Comparison of ENCODE assay signal across 1 cellular context in the genomic region with DNA sequence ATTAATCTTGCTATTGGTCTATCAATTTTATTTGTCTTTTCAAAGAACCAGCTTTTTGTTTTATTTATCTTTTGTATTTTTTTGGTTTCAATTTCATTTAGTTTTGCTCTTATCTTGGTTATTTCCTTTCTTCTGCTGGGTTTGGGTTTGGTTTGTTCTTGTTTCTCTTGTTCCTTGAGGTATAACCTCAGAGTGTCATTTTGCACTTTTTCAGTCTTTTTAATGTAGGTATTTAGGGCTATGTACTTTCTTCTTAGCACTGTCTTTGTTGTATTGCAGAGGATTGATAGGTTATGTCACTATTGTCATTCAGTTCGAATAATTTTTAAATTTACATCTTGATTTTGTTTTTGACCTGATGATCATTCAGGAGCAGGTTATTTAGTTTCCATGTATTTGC.
TF ChIP-seq lines count a peak whose summit lies in the region.

No MANE protein-coding gene starts in this region.

TF ChIP-seq in SK-N-SH, 30 proteins besides CTCF, POLR2A, EP300 and RAD21:
- no peak for TF ChIP-seq GATA2 (CRISPR knock-in tag; IDR thresholded peaks at IDR 0.05)
- no peak for TF ChIP-seq GABPA (IDR thresholded peaks at IDR 0.05; ENCODE audit: low read depth)
- no peak for TF ChIP-seq FOXJ3 (CRISPR knock-in tag; IDR thresholded peaks at IDR 0.05)
- TF ChIP-seq, protein P1, sequence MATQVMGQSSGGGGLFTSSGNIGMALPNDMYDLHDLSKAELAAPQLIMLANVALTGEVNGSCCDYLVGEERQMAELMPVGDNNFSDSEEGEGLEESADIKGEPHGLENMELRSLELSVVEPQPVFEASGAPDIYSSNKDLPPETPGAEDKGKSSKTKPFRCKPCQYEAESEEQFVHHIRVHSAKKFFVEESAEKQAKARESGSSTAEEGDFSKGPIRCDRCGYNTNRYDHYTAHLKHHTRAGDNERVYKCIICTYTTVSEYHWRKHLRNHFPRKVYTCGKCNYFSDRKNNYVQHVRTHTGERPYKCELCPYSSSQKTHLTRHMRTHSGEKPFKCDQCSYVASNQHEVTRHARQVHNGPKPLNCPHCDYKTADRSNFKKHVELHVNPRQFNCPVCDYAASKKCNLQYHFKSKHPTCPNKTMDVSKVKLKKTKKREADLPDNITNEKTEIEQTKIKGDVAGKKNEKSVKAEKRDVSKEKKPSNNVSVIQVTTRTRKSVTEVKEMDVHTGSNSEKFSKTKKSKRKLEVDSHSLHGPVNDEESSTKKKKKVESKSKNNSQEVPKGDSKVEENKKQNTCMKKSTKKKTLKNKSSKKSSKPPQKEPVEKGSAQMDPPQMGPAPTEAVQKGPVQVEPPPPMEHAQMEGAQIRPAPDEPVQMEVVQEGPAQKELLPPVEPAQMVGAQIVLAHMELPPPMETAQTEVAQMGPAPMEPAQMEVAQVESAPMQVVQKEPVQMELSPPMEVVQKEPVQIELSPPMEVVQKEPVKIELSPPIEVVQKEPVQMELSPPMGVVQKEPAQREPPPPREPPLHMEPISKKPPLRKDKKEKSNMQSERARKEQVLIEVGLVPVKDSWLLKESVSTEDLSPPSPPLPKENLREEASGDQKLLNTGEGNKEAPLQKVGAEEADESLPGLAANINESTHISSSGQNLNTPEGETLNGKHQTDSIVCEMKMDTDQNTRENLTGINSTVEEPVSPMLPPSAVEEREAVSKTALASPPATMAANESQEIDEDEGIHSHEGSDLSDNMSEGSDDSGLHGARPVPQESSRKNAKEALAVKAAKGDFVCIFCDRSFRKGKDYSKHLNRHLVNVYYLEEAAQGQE (IDR thresholded peaks at IDR 0.05; ENCODE audit: low read depth, low read length): no peak
- TF ChIP-seq POLR2AphosphoS5 (IDR thresholded peaks at IDR 0.05; ENCODE audit: low read depth, low read length): no peak
- TF ChIP-seq EZH2phosphoT487 (IDR thresholded peaks at IDR 0.05; ENCODE audit: borderline replicate concordance, low read depth): no peak
- TF ChIP-seq TEAD4 (IDR thresholded peaks at IDR 0.05; ENCODE audit: borderline replicate concordance, insufficient read depth): no peak
- TF ChIP-seq RXRA (IDR thresholded peaks at IDR 0.05; ENCODE audit: borderline replicate concordance, low read depth): no peak
- TF ChIP-seq ELF1 (IDR thresholded peaks at IDR 0.05): no peak
- no peak for TF ChIP-seq FOSL2 (IDR thresholded peaks at IDR 0.05; ENCODE audit: borderline replicate concordance, low read depth)
- TF ChIP-seq RFX5 (IDR thresholded peaks at IDR 0.05; ENCODE audit: low read length): no peak
- no peak for TF ChIP-seq FOXM1 (IDR thresholded peaks at IDR 0.05; ENCODE audit: low read depth)
- TF ChIP-seq YY1 (IDR thresholded peaks at IDR 0.05; ENCODE audit: low read depth): no peak
- TF ChIP-seq, protein P2, sequence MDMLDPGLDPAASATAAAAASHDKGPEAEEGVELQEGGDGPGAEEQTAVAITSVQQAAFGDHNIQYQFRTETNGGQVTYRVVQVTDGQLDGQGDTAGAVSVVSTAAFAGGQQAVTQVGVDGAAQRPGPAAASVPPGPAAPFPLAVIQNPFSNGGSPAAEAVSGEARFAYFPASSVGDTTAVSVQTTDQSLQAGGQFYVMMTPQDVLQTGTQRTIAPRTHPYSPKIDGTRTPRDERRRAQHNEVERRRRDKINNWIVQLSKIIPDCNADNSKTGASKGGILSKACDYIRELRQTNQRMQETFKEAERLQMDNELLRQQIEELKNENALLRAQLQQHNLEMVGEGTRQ (IDR thresholded peaks at IDR 0.05; ENCODE audit: borderline replicate concordance, low read depth, low read length): no peak
- no peak for TF ChIP-seq SIN3A (IDR thresholded peaks at IDR 0.05; ENCODE audit: borderline replicate concordance, low read depth, low read length)
